Comparison of ENCODE assay signal across 7 cellular contexts in genomic region chr7:139804571-139804970, GRCh38.
"Had no signal": no experiment of that assay in that cellular context is flagged by ENCODE, and none has a peak within 500 bp of the region (broad histone marks: within the 10 kb centered on the region; RNA-seq: fewer than 3 reads in every experiment).

No MANE protein-coding gene starts in this region.

- H3K27me3 Mint-ChIP-seq: IgD-negative memory B cell had no signal

- H3K4me3 Mint-ChIP-seq: IgD-negative memory B cell had no signal

- ATAC-seq: HepG2 had no signal

- H3K27ac ChIP-seq: HL-60 had no signal

- H3K27ac Mint-ChIP-seq: IgD-negative memory B cell had no signal

- FAIRE-seq: HepG2, HTR-8/SVneo had no signal

- DNase-seq: IMR-90, KBM-7, KG1 had no signal
